Comparison of ENCODE assay signal across 2 cellular contexts in the genomic region with DNA sequence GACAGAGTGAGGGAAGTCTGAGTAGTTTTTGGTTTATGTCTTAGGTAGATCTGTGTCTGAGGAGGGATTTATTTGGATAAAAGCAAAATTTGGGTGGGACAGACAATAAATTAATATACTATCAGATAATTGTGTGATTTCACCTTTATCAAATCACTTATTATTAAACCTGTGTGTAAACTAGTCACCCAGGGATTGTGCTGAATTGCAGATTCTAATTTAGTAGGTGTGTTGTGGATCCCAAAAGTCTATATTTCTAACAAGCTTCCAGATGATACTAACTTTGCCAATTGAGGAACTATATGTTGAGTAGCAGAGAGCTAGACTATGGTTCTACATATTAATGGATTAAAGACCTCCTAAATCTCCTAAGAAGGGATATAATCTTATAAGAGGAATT.
TF ChIP-seq lines count a peak whose summit lies in the region.

No MANE protein-coding gene starts in this region.

TF ChIP-seq in HepG2, 621 proteins besides CTCF, POLR2A, EP300 and RAD21:
- TF ChIP-seq PRPF4 (IDR thresholded peaks at IDR 0.05; ENCODE audit: low read depth, low read length, poor library complexity, severe bottlenecking) (no peak), MXD4 (CRISPR knock-in tag; IDR thresholded peaks at IDR 0.05) (no peak), ZNF3 (CRISPR knock-in tag; IDR thresholded peaks at IDR 0.05) (no peak), ZNF224 (CRISPR knock-in tag; IDR thresholded peaks at IDR 0.05) (no peak), MAFK (conservative IDR thresholded peaks at IDR 0.05 in 1 of 2, IDR thresholded peaks at IDR 0.05 in 1 of 2; ENCODE audit: low read length in 2 of 2) (peak; percentile 66 to 77), SRSF1 (optimal IDR thresholded peaks at IDR 0.05; ENCODE audit: low read depth, low read length) (no peak), ZSCAN12 (CRISPR knock-in tag; IDR thresholded peaks at IDR 0.05) (no peak), CERS6 (CRISPR knock-in tag; IDR thresholded peaks at IDR 0.05) (no peak), REPIN1 (CRISPR knock-in tag; IDR thresholded peaks at IDR 0.05; ENCODE audit: borderline replicate concordance, low read depth) (no peak), ZBTB14 (CRISPR knock-in tag; IDR thresholded peaks at IDR 0.05) (no peak), ARNT2 (CRISPR knock-in tag; IDR thresholded peaks at IDR 0.05; ENCODE audit: low read depth) (no peak), MAFF (IDR thresholded peaks at IDR 0.05; ENCODE audit: low read depth, low read length) (peak; percentile 57), TBP (CRISPR knock-in tag; IDR thresholded peaks at IDR 0.05) (no peak), JARID2 (CRISPR knock-in tag; IDR thresholded peaks at IDR 0.05; ENCODE audit: insufficient replicate concordance) (no peak), GABPB1 (CRISPR knock-in tag; IDR thresholded peaks at IDR 0.05) (no peak), RXRA (CRISPR knock-in tag; IDR thresholded peaks at IDR 0.05) (no peak)
- TF ChIP-seq, protein P1, sequence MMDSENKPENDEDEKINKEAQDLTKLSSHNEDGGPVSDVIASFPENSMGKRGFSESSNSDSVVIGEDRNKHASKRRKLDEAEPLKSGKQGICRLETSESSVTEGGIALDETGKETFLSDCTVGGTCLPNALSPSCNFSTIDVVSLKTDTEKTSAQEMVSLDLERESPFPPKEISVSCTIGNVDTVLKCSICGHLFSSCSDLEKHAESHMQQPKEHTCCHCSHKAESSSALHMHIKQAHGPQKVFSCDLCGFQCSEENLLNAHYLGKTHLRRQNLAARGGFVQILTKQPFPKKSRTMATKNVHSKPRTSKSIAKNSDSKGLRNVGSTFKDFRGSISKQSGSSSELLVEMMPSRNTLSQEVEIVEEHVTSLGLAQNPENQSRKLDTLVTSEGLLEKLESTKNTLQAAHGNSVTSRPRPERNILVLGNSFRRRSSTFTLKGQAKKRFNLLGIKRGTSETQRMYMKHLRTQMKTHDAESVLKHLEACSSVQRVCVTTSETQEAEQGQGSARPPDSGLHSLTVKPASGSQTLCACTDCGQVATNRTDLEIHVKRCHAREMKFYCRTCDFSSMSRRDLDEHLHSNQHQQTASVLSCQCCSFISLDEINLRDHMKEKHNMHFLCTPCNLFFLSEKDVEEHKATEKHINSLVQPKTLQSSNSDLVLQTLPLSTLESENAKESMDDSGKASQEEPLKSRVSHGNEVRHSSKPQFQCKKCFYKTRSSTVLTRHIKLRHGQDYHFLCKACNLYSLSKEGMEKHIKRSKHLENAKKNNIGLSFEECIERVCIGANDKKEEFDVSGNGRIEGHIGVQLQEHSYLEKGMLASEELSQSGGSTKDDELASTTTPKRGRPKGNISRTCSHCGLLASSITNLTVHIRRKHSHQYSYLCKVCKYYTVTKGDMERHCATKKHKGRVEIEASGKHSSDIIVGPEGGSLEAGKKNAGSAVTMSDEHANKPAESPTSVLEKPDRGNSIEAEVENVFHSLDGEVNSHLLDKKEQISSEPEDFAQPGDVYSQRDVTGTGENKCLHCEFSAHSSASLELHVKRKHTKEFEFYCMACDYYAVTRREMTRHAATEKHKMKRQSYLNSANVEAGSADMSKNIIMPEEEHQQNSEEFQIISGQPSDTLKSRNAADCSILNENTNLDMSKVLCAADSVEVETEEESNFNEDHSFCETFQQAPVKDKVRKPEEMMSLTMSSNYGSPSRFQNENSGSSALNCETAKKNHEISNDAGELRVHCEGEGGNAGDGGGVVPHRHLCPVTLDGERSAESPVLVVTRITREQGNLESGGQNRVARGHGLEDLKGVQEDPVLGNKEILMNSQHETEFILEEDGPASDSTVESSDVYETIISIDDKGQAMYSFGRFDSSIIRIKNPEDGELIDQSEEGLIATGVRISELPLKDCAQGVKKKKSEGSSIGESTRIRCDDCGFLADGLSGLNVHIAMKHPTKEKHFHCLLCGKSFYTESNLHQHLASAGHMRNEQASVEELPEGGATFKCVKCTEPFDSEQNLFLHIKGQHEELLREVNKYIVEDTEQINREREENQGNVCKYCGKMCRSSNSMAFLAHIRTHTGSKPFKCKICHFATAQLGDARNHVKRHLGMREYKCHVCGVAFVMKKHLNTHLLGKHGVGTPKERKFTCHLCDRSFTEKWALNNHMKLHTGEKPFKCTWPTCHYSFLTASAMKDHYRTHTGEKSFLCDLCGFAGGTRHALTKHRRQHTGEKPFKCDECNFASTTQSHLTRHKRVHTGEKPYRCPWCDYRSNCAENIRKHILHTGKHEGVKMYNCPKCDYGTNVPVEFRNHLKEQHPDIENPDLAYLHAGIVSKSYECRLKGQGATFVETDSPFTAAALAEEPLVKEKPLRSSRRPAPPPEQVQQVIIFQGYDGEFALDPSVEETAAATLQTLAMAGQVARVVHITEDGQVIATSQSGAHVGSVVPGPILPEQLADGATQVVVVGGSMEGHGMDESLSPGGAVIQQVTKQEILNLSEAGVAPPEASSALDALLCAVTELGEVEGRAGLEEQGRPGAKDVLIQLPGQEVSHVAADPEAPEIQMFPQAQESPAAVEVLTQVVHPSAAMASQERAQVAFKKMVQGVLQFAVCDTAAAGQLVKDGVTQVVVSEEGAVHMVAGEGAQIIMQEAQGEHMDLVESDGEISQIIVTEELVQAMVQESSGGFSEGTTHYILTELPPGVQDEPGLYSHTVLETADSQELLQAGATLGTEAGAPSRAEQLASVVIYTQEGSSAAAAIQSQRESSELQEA (CRISPR knock-in tag; IDR thresholded peaks at IDR 0.05; ENCODE audit: not compliant biosample characterization), result no peak

TF ChIP-seq in A549, 52 proteins besides CTCF, POLR2A, EP300 and RAD21 (continued from another document):
- TF ChIP-seq CBX8 (IDR thresholded peaks at IDR 0.05), result no peak
